15 cellular contexts compared by ENCODE assay signal in genomic region chr19:10318807-10319426, GRCh38. TPM values are rescaled to one million over a fixed set of nuclear protein-coding genes. Genes with fewer than 3 reads are reported as not detected.
DNase-seq lines count a peak whose midpoint lies in the region; ATAC-seq and TF ChIP-seq lines count a peak whose summit lies in the region.
"Had no signal": no experiment of that assay in that cellular context is flagged by ENCODE, and none has a peak within 500 bp of the region (broad histone marks: within the 10 kb centered on the region; RNA-seq: fewer than 3 reads in every experiment).

No MANE protein-coding gene starts in this region.

- H3K23ac ChIP-seq in mesenchymal stem cell (ENCODE audit: low read length in 2 of 2) (no peak overlapping the region), trophoblast cell (ENCODE audit: low read length) (no peak overlapping the region)

- H4K8ac ChIP-seq in mesenchymal stem cell (ENCODE audit: low read length) (no peak overlapping the region), trophoblast cell (ENCODE audit: low read depth, low read length) (no peak overlapping the region)

- CTCF ChIA-PET in HEK293 (lab: Yijun Ruan, JAX) = interaction anchor here (0.6 to 0.9 kb wide), 2 partner anchors 30 to 60 kb away, joined by 3 read pairs; no protein-coding TSS in a partner anchor

- H3K9ac ChIP-seq in mesenchymal stem cell (ENCODE audit: low read length) = no peak overlapping the region
- H3K9ac ChIP-seq in trophoblast cell (ENCODE audit: low read length) = no peak overlapping the region
- H3K9ac ChIP-seq: GM23248 had no signal

- H3K4me1 ChIP-seq in HEK293 (ENCODE audit: control insufficient read depth, insufficient read depth, low read length) (peaks cover 3% of the 10 kb centered on the region), mesenchymal stem cell (ENCODE audit: control insufficient read depth, insufficient read depth, low read depth, low read length) (peaks cover 14% of the 10 kb centered on the region), trophoblast cell (ENCODE audit: control insufficient read depth in 1 of 2, insufficient read depth in 2 of 2, low read length in 2 of 2) (peaks cover 0 to 3% of the 10 kb centered on the region in 2 experiments)

- no peak overlapping the region for H3K4me3 Mint-ChIP-seq in natural killer cell treated with Interleukin-12 subunit alpha and Interleukin-12 subunit beta and Interleukin-15 and Interleukin-18, amount 100 ng/mL, for 72 hours
- H3K4me3 Mint-ChIP-seq: CD4-positive, CD25-positive, alpha-beta regulatory T cell; CD8-positive, alpha-beta memory T cell had no signal

- H3K18ac ChIP-seq in mesenchymal stem cell (ENCODE audit: low read depth in 1 of 2, low read length in 2 of 2) = no peak overlapping the region
- no peak overlapping the region for H3K18ac ChIP-seq in trophoblast cell (ENCODE audit: low read length)

- H2BK5ac ChIP-seq in mesenchymal stem cell (ENCODE audit: low read depth, low read length, poor library complexity, severe bottlenecking) = no peak overlapping the region
- H2BK5ac ChIP-seq in trophoblast cell (ENCODE audit: low read depth, low read length, poor library complexity) = no peak overlapping the region

- no peak overlapping the region for H3K27ac Mint-ChIP-seq in natural killer cell treated with Interleukin-12 subunit alpha and Interleukin-12 subunit beta and Interleukin-15 and Interleukin-18, amount 100 ng/mL, for 72 hours

- peak; percentile 1 for DNase-seq in AG08396 (ENCODE audit: low spot score)
- no peak for DNase-seq in mesenchymal stem cell
- DNase-seq in trophoblast cell = no peak
- DNase-seq in NCI-H1092 (lab: John Stamatoyannopoulos, UW) = no peak
- DNase-seq in COLO668 (lab: John Stamatoyannopoulos, UW; ENCODE audit: unreplicated experiment) = no peak
- no peak for DNase-seq in natural killer cell treated with Interleukin-12 subunit alpha and Interleukin-12 subunit beta and Interleukin-15 and Interleukin-18, amount 100 ng/mL, for 72 hours (ENCODE audit: low spot score)
- DNase-seq: BE2C; C1 segment of cervical spinal cord; Caco-2; CD4-positive, CD25-positive, alpha-beta regulatory T cell; CD8-positive, alpha-beta memory T cell; GM23248 had no signal

- H3K36me3 ChIP-seq in HEK293 (ENCODE audit: control insufficient read depth in 2 of 2, insufficient read depth in 1 of 2, low read length in 2 of 2) (peaks cover 17 to 78% of the 10 kb centered on the region in 2 experiments; a peak in 2 of 3 replicates), mesenchymal stem cell (ENCODE audit: control insufficient read depth in 1 of 2, insufficient read depth in 2 of 2, low read depth in 1 of 2, low read length in 2 of 2) (peaks cover 60 to 79% of the 10 kb centered on the region in 2 experiments), trophoblast cell (ENCODE audit: control insufficient read depth in 1 of 2, insufficient read depth in 2 of 2, low read length in 2 of 2) (peaks cover 63 to 69% of the 10 kb centered on the region in 2 experiments)

- POLR2A ChIA-PET in HEK293 (lab: Yijun Ruan, JAX) = interaction anchor here (0.6 to 1.5 kb wide), 6 partner anchors 11 to 61 kb away, joined by 3 to 4 read pairs (median 4); partner anchors contain the start of genes ICAM5 and TYK2

- H3K9me3 Mint-ChIP-seq in natural killer cell treated with Interleukin-12 subunit alpha and Interleukin-12 subunit beta and Interleukin-15 and Interleukin-18, amount 100 ng/mL, for 72 hours = no peaks in the 10 kb centered on the region
- H3K9me3 Mint-ChIP-seq: CD4-positive, CD25-positive, alpha-beta regulatory T cell; CD8-positive, alpha-beta memory T cell had no signal

- peaks cover 48% of the 10 kb centered on the region for H3K79me1 ChIP-seq in mesenchymal stem cell (replicated peaks; ENCODE audit: low read length, poor library complexity, severe bottlenecking)
- H3K79me1 ChIP-seq in trophoblast cell (ENCODE audit: low read length) = peaks cover 6% of the 10 kb centered on the region

- no peak overlapping the region for H2BK15ac ChIP-seq in mesenchymal stem cell (ENCODE audit: low read depth, poor library complexity, severe bottlenecking)

- no peak for TF ChIP-seq CTCF in HEK293 (tag by site-specific recombination; IDR thresholded peaks at IDR 0.05)

- H3K9me3 ChIP-seq in HEK293 (ENCODE audit: control insufficient read depth, insufficient read depth, low read depth, low read length) = no peaks in the 10 kb centered on the region
- no peaks in the 10 kb centered on the region for H3K9me3 ChIP-seq in mesenchymal stem cell (ENCODE audit: control insufficient read depth, low read length)
- no peaks in the 10 kb centered on the region for H3K9me3 ChIP-seq in trophoblast cell (ENCODE audit: insufficient read depth, low read depth, low read length)
- H3K9me3 ChIP-seq: BE2C, Caco-2, HAP-1 had no signal

- H3K27ac ChIP-seq in HEK293 (ENCODE audit: extremely low read depth, low read depth, low read length) (no peak overlapping the region), mesenchymal stem cell (ENCODE audit: low read length, poor library complexity, severe bottlenecking) (no peak overlapping the region), trophoblast cell (ENCODE audit: low read depth, low read length) (no peak overlapping the region)
- H3K27ac ChIP-seq: GM23248, HL-60 had no signal

- H3K27me3 Mint-ChIP-seq in natural killer cell treated with Interleukin-12 subunit alpha and Interleukin-12 subunit beta and Interleukin-15 and Interleukin-18, amount 100 ng/mL, for 72 hours = no peaks in the 10 kb centered on the region
- H3K27me3 Mint-ChIP-seq: CD4-positive, CD25-positive, alpha-beta regulatory T cell; CD8-positive, alpha-beta memory T cell had no signal

- no peak overlapping the region for H2BK12ac ChIP-seq in mesenchymal stem cell (ENCODE audit: low read length in 2 of 2)
- no peak overlapping the region for H2BK12ac ChIP-seq in trophoblast cell (ENCODE audit: low read length)

- H4K12ac ChIP-seq in trophoblast cell (ENCODE audit: low read depth, low read length) = no peak overlapping the region

- H2AFZ ChIP-seq in mesenchymal stem cell (ENCODE audit: low read depth, low read length) = no peak overlapping the region
- no peak overlapping the region for H2AFZ ChIP-seq in trophoblast cell (ENCODE audit: insufficient read depth, low read length, poor library complexity)
- H2AFZ ChIP-seq: GM23248 had no signal

- H3K4me2 ChIP-seq in mesenchymal stem cell (ENCODE audit: low read length, poor library complexity, severe bottlenecking) (no peak overlapping the region), trophoblast cell (ENCODE audit: low read length) (no peak overlapping the region)

- H3K27me3 ChIP-seq in mesenchymal stem cell (ENCODE audit: control insufficient read depth in 1 of 2, insufficient read depth in 1 of 2, low read length in 2 of 2) = no peaks in the 10 kb centered on the region
- H3K27me3 ChIP-seq in trophoblast cell (ENCODE audit: insufficient read depth, low read length) = no peaks in the 10 kb centered on the region
- H3K27me3 ChIP-seq: BE2C had no signal

- H2AK5ac ChIP-seq in mesenchymal stem cell (ENCODE audit: low read length, severe bottlenecking) (no peak overlapping the region), trophoblast cell (ENCODE audit: low read length) (no peak overlapping the region)

- peaks cover 6% of the 10 kb centered on the region for H3K79me2 ChIP-seq in trophoblast cell (ENCODE audit: control insufficient read depth, insufficient read depth, low read length, poor library complexity)

- H3K36me3 Mint-ChIP-seq in natural killer cell treated with Interleukin-12 subunit alpha and Interleukin-12 subunit beta and Interleukin-15 and Interleukin-18, amount 100 ng/mL, for 72 hours = peaks cover 23% of the 10 kb centered on the region

- H2BK120ac ChIP-seq in mesenchymal stem cell (ENCODE audit: low read depth, low read length) (no peak overlapping the region), trophoblast cell (ENCODE audit: insufficient read depth, low read length, poor library complexity) (no peak overlapping the region)

- no peak overlapping the region for H3K4me3 ChIP-seq in HEK293 (ENCODE audit: low read depth, low read length)
- H3K4me3 ChIP-seq in mesenchymal stem cell (ENCODE audit: insufficient read depth in 1 of 2, low read depth in 1 of 2, low read length in 2 of 2) = no peak overlapping the region
- peak overlapping the region; percentile 25 for H3K4me3 ChIP-seq in trophoblast cell (ENCODE audit: low read depth, low read length)
- H3K4me3 ChIP-seq: GM23248, HAP-1 had no signal

- 97% methylated on average over 8 of the region's 8 CpGs for WGBS in mesenchymal stem cell
- WGBS in trophoblast cell (ENCODE audit: extremely low coverage, insufficient coverage, insufficient read length) = no CpG with 5 or more reads among the region's 8 CpGs

- H3K14ac ChIP-seq in mesenchymal stem cell (ENCODE audit: low read length in 2 of 2) = no peak overlapping the region
- no peak overlapping the region for H3K14ac ChIP-seq in trophoblast cell (ENCODE audit: low read length)

- H3K4ac ChIP-seq in mesenchymal stem cell (ENCODE audit: low read depth in 1 of 2, low read length in 2 of 2) = no peak overlapping the region
- H3K4ac ChIP-seq in trophoblast cell (ENCODE audit: low read depth, low read length) = no peak overlapping the region

- H3K4me1 Mint-ChIP-seq in natural killer cell treated with Interleukin-12 subunit alpha and Interleukin-12 subunit beta and Interleukin-15 and Interleukin-18, amount 100 ng/mL, for 72 hours (ENCODE audit: low read depth in 2 of 2) = peaks cover 15 to 20% of the 10 kb centered on the region in 2 donors

- ATAC-seq in natural killer cell treated with Interleukin-12 subunit alpha and Interleukin-12 subunit beta and Interleukin-15 and Interleukin-18, amount 100 ng/mL, for 72 hours = no peak

- H4K91ac ChIP-seq in mesenchymal stem cell (ENCODE audit: low read length) = peak overlapping the region; percentile 7
- no peak overlapping the region for H4K91ac ChIP-seq in trophoblast cell (ENCODE audit: low read depth, low read length)

RNA-seq across cellular contexts. Expression of gene FDX2, which starts 3.1 kb away (rescaled TPM):
- polyA plus RNA-seq in mesenchymal stem cell (2013, experiment 1 of 2) = 21.8 TPM
- 22.8 TPM for polyA plus RNA-seq in mesenchymal stem cell (2013, experiment 2 of 2)
- polyA plus RNA-seq in trophoblast cell (2013) = 11.9 and 12.2 TPM in 2 replicates
- total RNA-seq in natural killer cell treated with Interleukin-12 subunit alpha and Interleukin-12 subunit beta and Interleukin-15 and Interleukin-18, amount 100 ng/mL, for 72 hours = 10 to 100 TPM; 11.4 to 26.4 TPM

RNA-seq across cellular contexts. Expression of gene ZGLP1, which starts 9.3 kb away (rescaled TPM):
- 1.0 TPM for polyA plus RNA-seq in mesenchymal stem cell (2013, experiment 1 of 2)
- polyA plus RNA-seq in mesenchymal stem cell (2013, experiment 2 of 2) = 1.2 TPM
- 1.8 and 1.9 TPM in 2 replicates for polyA plus RNA-seq in trophoblast cell (2013)
- total RNA-seq in natural killer cell treated with Interleukin-12 subunit alpha and Interleukin-12 subunit beta and Interleukin-15 and Interleukin-18, amount 100 ng/mL, for 72 hours = 1 to 10 TPM; 2.5 to 7.3 TPM

RNA-seq across cellular contexts. Expression of gene RAVER1, which starts 14.4 kb away (rescaled TPM):
- polyA plus RNA-seq in mesenchymal stem cell (2013, experiment 1 of 2) = 24.7 TPM
- 24.2 TPM for polyA plus RNA-seq in mesenchymal stem cell (2013, experiment 2 of 2)
- 32.5 and 33.1 TPM in 2 replicates for polyA plus RNA-seq in trophoblast cell (2013)
- 100 to 1,000 TPM in 1 of 2 donors, 10 to 100 TPM in 1; 81.1 to 131 TPM for total RNA-seq in natural killer cell treated with Interleukin-12 subunit alpha and Interleukin-12 subunit beta and Interleukin-15 and Interleukin-18, amount 100 ng/mL, for 72 hours

RNA-seq across cellular contexts. Expression of gene ICAM3, which starts 20.5 kb away (rescaled TPM):
- polyA plus RNA-seq in mesenchymal stem cell (2013, experiment 1 of 2) = 9.2 TPM
- polyA plus RNA-seq in mesenchymal stem cell (2013, experiment 2 of 2) = 9.8 TPM
- polyA plus RNA-seq in trophoblast cell (2013) = 6.5 and 6.9 TPM in 2 replicates
- 100 to 1,000 TPM in 1 of 2 donors, 10 to 100 TPM in 1; 91.9 to 154 TPM for total RNA-seq in natural killer cell treated with Interleukin-12 subunit alpha and Interleukin-12 subunit beta and Interleukin-15 and Interleukin-18, amount 100 ng/mL, for 72 hours

RNA-seq across cellular contexts. Expression of gene ICAM5, which starts 29.2 kb away (rescaled TPM):
- 0.73 TPM for polyA plus RNA-seq in mesenchymal stem cell (2013, experiment 1 of 2)
- 0.86 TPM for polyA plus RNA-seq in mesenchymal stem cell (2013, experiment 2 of 2)
- polyA plus RNA-seq in trophoblast cell (2013) = 0.15 and 0.17 TPM in 2 replicates
- under 1 TPM; 0.78 to 0.83 TPM for total RNA-seq in natural killer cell treated with Interleukin-12 subunit alpha and Interleukin-12 subunit beta and Interleukin-15 and Interleukin-18, amount 100 ng/mL, for 72 hours
- polyA plus RNA-seq: CD4-positive, CD25-positive, alpha-beta regulatory T cell; CD8-positive, alpha-beta memory T cell had no signal
